14 cellular contexts compared by ENCODE assay signal in the genomic region with DNA sequence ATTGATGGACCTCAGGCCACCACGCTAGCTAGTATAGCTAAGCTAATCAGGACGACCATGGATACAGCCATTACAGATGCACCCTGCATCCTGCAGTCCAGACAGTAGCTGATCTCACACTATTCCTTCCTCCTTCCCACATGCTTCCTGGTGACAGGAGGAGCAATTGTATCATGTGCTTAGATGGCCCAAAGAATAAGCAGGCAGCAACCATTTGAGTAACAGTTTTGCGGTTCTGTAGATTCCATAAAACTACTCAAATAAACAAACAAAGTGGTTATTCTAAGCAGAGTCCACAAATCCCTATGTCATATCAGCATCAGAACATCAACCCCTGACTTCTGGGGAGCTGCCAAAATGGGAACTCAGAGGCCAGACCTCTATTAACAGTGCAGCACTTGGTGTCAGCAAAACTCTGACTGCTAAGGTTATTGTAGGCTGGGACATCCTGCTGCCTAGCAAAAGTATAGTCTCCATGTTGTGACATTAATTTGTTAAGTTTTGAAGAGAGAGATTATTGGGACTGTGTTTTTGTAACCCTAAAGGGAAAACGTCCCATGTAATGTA.
DNase-seq lines count a peak whose midpoint lies in the region; ATAC-seq, FAIRE-seq and TF ChIP-seq lines count a peak whose summit lies in the region.
"Had no signal": no experiment of that assay in that cellular context is flagged by ENCODE, and none has a peak within 500 bp of the region (broad histone marks: within the 10 kb centered on the region; RNA-seq: fewer than 3 reads in every experiment).

No MANE protein-coding gene starts in this region.

- no peak overlapping the region for H3K4me3 ChIP-seq in mucosa of descending colon
- H3K4me3 ChIP-seq: A549 had no signal

- intact Hi-C loops in mucosa of descending colon (cut with DNase I, micrococcal nuclease), result no loop called here

- peak; percentile 47 for FAIRE-seq in GM19239 (lab: Jason Lieb, UNC)
- FAIRE-seq: A549, G401.6 had no signal

- H3K9me3 ChIP-seq in mucosa of descending colon, result no peaks in the 10 kb centered on the region
- H3K9me3 ChIP-seq: A549 had no signal

- no peak for TF ChIP-seq CTCF in mucosa of descending colon (IDR thresholded peaks at IDR 0.05)

- DNase-seq in A172 (ENCODE audit: low spot score) (peak; percentile 51), GM19239 (ENCODE audit: insufficient read length, low spot score) (no peak), T1000 (lab: John Stamatoyannopoulos, UW) (peak; percentile 31), mucosa of descending colon (peak in 1 of 3 donors; percentile 10), AG08396 (ENCODE audit: low spot score) (no peak), OCI-M2 (lab: John Stamatoyannopoulos, UW; ENCODE audit: unreplicated experiment) (no peak)
- DNase-seq: C1 segment of cervical spinal cord, H9, NCI-H1694 treated with DMSO at 0.1 percent for 48 hours, SHP77 had no signal

- peak; percentile 15 for ATAC-seq in mucosa of descending colon
- no peak for ATAC-seq in HG02642 (IDR thresholded peaks at IDR 0.05; ENCODE audit: poor library complexity, unreplicated experiment)
- ATAC-seq: A549, SK-N-SH treated with all-trans-retinoic acid at 6 μM for 48 hours had no signal

- H3K4me1 ChIP-seq in mucosa of descending colon (ENCODE audit: low read depth), result no peaks in the 10 kb centered on the region
- H3K4me1 ChIP-seq: A549 had no signal

- no peaks in the 10 kb centered on the region for H3K36me3 ChIP-seq in mucosa of descending colon (ENCODE audit: low read depth)

Comparison
In these comparisons a context has a peak if more than half of its experiments do, and no peak if none do; other contexts are left out.
1. DNase-seq: peak in A172 (single experiment) and T1000 (single experiment); none in GM19239 (single experiment), AG08396 (single experiment) and OCI-M2 (single experiment).